ENCODE assay signal across 24 cellular contexts in the genomic region with DNA sequence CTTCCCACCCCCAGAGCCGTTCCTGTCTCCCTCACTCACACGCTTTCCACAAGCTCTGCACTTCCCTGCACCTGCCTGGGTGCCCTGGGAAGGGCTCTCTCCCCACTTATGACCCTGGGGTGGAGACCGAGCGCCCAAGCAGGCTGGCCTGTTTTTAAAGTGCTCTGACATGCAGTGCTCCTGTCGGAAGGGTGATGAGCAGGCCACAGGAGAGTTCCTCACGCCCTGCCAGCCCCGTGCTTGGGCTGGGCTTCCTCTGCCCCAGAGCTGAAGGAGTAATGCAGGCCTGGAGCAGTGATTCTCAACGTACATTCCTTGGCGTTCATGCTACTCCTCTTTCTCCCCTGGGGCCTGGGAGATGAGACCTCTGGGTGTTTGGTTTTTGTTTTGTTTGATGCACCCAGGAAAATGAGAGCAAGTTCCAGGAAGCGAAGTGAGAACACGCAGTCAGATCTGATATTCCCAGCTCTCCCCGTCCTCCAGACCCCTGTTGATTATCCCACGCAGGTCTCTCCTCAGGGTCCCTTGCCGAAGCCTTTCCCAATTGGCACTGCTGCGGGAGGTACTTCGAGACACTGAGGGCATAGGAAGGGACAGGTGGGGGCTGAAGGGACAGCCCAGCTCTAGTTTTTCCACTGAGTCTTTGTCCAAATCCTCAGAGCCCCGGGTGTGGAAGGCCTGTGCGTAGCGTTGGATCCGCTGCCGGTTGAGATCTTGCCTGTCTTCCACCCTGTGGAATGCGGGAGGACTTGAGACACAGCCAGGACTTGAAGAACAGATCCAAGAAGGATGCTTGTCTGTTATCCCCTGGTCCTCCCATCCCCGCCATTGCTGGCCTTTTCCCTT. TPM values are rescaled to one million over a fixed set of nuclear protein-coding genes. Genes with fewer than 3 reads are reported as not detected.
"Had no signal": no experiment of that assay in that cellular context is flagged by ENCODE, and none has a peak within 500 bp of the region (broad histone marks: within the 10 kb centered on the region; RNA-seq: fewer than 3 reads in every experiment).

No MANE protein-coding gene starts in this region.

- H3K27me3 Mint-ChIP-seq: activated CD4-positive, alpha-beta T cell treated with anti-CD3 and anti-CD28 coated beads, Interleukin-2, amount 10 ng/mL, durations not matched to agents 7 days and 5 days; activated CD8-positive, alpha-beta T cell treated with anti-CD3 and anti-CD28 coated beads for 36 hours; activated naive CD8-positive, alpha-beta T cell treated with anti-CD3 and anti-CD28 coated beads for 36 hours had no signal

- H2AFZ ChIP-seq: parathyroid adenoma had no signal

- H3K79me2 ChIP-seq: parathyroid adenoma had no signal

- H3K4me1 ChIP-seq: breast epithelium, heart right ventricle, lower lobe of right lung, parathyroid adenoma, right lobe of liver, upper lobe of right lung had no signal

- H3K27ac ChIP-seq: breast epithelium, coronary artery, heart right ventricle, lower lobe of right lung, neutrophil, parathyroid adenoma, right lobe of liver, SK-N-MC, thoracic aorta, upper lobe of right lung had no signal

- ATAC-seq: activated CD4-positive, CD25-positive, alpha-beta regulatory T cell treated with anti-CD3 and anti-CD28 coated beads, Interleukin-2, amount 50 U/mL, for 24 hours; activated CD8-positive, alpha-beta T cell treated with anti-CD3 and anti-CD28 coated beads for 36 hours; activated T-cell treated with anti-CD3 and anti-CD28 coated beads, Interleukin-2, amount 50 U/mL, for 4 hours; heart right ventricle; lower lobe of right lung; natural killer cell; right lobe of liver; stimulated activated naive B cell treated with anti-CD40 and anti-IgM and Interleukin-4, amounts not matched to agents 10 μg/mL and 1 μg/mL and 100 μg/mL, for 72 hours; upper lobe of right lung had no signal

- H3K9ac ChIP-seq: parathyroid adenoma had no signal

- DNase-seq: activated CD4-positive, alpha-beta T cell treated with anti-CD3 and anti-CD28 coated beads, Interleukin-2, amount 10 ng/mL, durations not matched to agents 7 days and 5 days; activated CD8-positive, alpha-beta T cell treated with anti-CD3 and anti-CD28 coated beads for 36 hours; activated naive CD4-positive, alpha-beta T cell treated with Interleukin-2 at 50 U/mL for 16 hours; activated naive CD8-positive, alpha-beta T cell treated with anti-CD3 and anti-CD28 coated beads for 36 hours; activated T-cell treated with anti-CD3 and anti-CD28 coated beads, Interleukin-2, amount 50 U/mL, for 4 hours; heart right ventricle; kidney; lower lobe of right lung; natural killer cell; small intestine; stimulated activated naive B cell treated with anti-CD40 and anti-IgM and Interleukin-4, amounts not matched to agents 10 μg/mL and 1 μg/mL and 100 μg/mL, for 72 hours; upper lobe of right lung had no signal

- H3K9me3 Mint-ChIP-seq: activated CD4-positive, alpha-beta T cell treated with anti-CD3 and anti-CD28 coated beads, Interleukin-2, amount 10 ng/mL, durations not matched to agents 7 days and 5 days; activated CD8-positive, alpha-beta T cell treated with anti-CD3 and anti-CD28 coated beads for 36 hours; activated naive CD8-positive, alpha-beta T cell treated with anti-CD3 and anti-CD28 coated beads for 36 hours; activated T-cell treated with anti-CD3 and anti-CD28 coated beads, Interleukin-2, amount 50 U/mL, for 4 hours; activated T-helper 2 cell treated with anti-CD3 and anti-CD28 coated beads, Interferon-gamma antibody, Interleukin-2, Interleukin-4, amounts not matched to agents 10 μg/mL and 5 μg/mL and 100 μg/mL, durations not matched to agents 14 hours and 24 hours and 36 hours; natural killer cell had no signal

- H3K27me3 ChIP-seq: breast epithelium, neutrophil, right lobe of liver, upper lobe of right lung had no signal

- H3K4me1 Mint-ChIP-seq: activated CD4-positive, alpha-beta T cell treated with anti-CD3 and anti-CD28 coated beads, Interleukin-2, amount 10 ng/mL, durations not matched to agents 7 days and 5 days; activated naive CD8-positive, alpha-beta T cell treated with anti-CD3 and anti-CD28 coated beads for 36 hours; natural killer cell had no signal

- H3K27ac Mint-ChIP-seq: activated CD4-positive, alpha-beta T cell treated with anti-CD3 and anti-CD28 coated beads, Interleukin-2, amount 10 ng/mL, durations not matched to agents 7 days and 5 days; activated CD8-positive, alpha-beta T cell treated with anti-CD3 and anti-CD28 coated beads for 36 hours; activated naive CD8-positive, alpha-beta T cell treated with anti-CD3 and anti-CD28 coated beads for 36 hours; activated T-helper 2 cell treated with anti-CD3 and anti-CD28 coated beads, Interferon-gamma antibody, Interleukin-2, Interleukin-4, amounts not matched to agents 10 μg/mL and 5 μg/mL and 100 μg/mL, durations not matched to agents 14 hours and 24 hours and 36 hours; natural killer cell; stimulated activated naive B cell treated with anti-CD40 and anti-IgM and Interleukin-4, amounts not matched to agents 10 μg/mL and 1 μg/mL and 100 μg/mL, for 72 hours had no signal

- H3K36me3 Mint-ChIP-seq: natural killer cell had no signal

- H3K9me3 ChIP-seq: breast epithelium, heart right ventricle, lower lobe of right lung, neutrophil, right lobe of liver, thoracic aorta, upper lobe of right lung had no signal

- H3K4me3 Mint-ChIP-seq: activated CD4-positive, alpha-beta T cell treated with anti-CD3 and anti-CD28 coated beads, Interleukin-2, amount 10 ng/mL, durations not matched to agents 7 days and 5 days; activated CD8-positive, alpha-beta T cell treated with anti-CD3 and anti-CD28 coated beads for 36 hours; activated naive CD8-positive, alpha-beta T cell treated with anti-CD3 and anti-CD28 coated beads for 36 hours; activated T-cell treated with anti-CD3 and anti-CD28 coated beads, Interleukin-2, amount 50 U/mL, for 4 hours; natural killer cell; stimulated activated naive B cell treated with anti-CD40 and anti-IgM and Interleukin-4, amounts not matched to agents 10 μg/mL and 1 μg/mL and 100 μg/mL, for 72 hours had no signal

RNA-seq across cellular contexts. Expression of gene TRPV6, which starts 14.1 kb away (rescaled TPM):
- total RNA-seq: activated CD8-positive, alpha-beta T cell treated with anti-CD3 and anti-CD28 coated beads for 36 hours; activated naive CD8-positive, alpha-beta T cell treated with anti-CD3 and anti-CD28 coated beads for 36 hours; activated T-cell treated with anti-CD3 and anti-CD28 coated beads, Interleukin-2, amount 50 U/mL, for 4 hours; activated T-helper 2 cell treated with anti-CD3 and anti-CD28 coated beads, Interferon-gamma antibody, Interleukin-2, Interleukin-4, amounts not matched to agents 10 μg/mL and 5 μg/mL and 100 μg/mL, durations not matched to agents 14 hours and 24 hours and 36 hours; fibroblast of villous mesenchyme; heart right ventricle; natural killer cell; pulmonary artery endothelial cell; T-helper 2 cell treated with Interferon-gamma antibody and Interleukin-4, amounts not matched to agents 100 ng/mL and 5 ng/mL, for 36 hours; thoracic aorta had no signal
